Comparison of ENCODE assay signal across 22 cellular contexts in genomic region chr9:101481296-101481695, GRCh38. TPM values are rescaled to one million over a fixed set of nuclear protein-coding genes. Genes with fewer than 3 reads are reported as not detected.
DNase-seq lines count a peak whose midpoint lies in the region; ATAC-seq, FAIRE-seq and TF ChIP-seq lines count a peak whose summit lies in the region.
"Had no signal": no experiment of that assay in that cellular context is flagged by ENCODE, and none has a peak within 500 bp of the region (broad histone marks: within the 10 kb centered on the region; RNA-seq: fewer than 3 reads in every experiment).

No MANE protein-coding gene starts in this region.

- no peak for TF ChIP-seq RAD21 in K562 (CRISPR knock-in tag; conservative IDR thresholded peaks at IDR 0.05 in 1 of 2, IDR thresholded peaks at IDR 0.05 in 1 of 2)

- no peaks in the 10 kb centered on the region for H3K27me3 Mint-ChIP-seq in osteocyte (ENCODE audit: unreplicated experiment)

- H3K4me3 ChIP-seq in K562 (no peak overlapping the region), hepatocyte (no peak overlapping the region), stomach (no peak overlapping the region)

- in situ Hi-C loops in K562 (cut with MboI): no loop called here

- H3K79me2 ChIP-seq in K562 (ENCODE audit: control insufficient read depth, insufficient read depth, low read length): peaks cover 22% of the 10 kb centered on the region; the same call in 2 of the 3 replicates
- peaks cover 7% of the 10 kb centered on the region for H3K79me2 ChIP-seq in hepatocyte

- TF ChIP-seq EP300 in K562 (IDR thresholded peaks at IDR 0.05; ENCODE audit: low read length): no peak
- TF ChIP-seq EP300 in stomach (IDR thresholded peaks at IDR 0.05): no peak

- H3K4me2 ChIP-seq in K562 (ENCODE audit: insufficient read depth, low read length) (peak overlapping the region; percentile 23; the same call in 1 of the 2 replicates), hepatocyte (no peak overlapping the region)

- no peaks in the 10 kb centered on the region for H3K9me1 ChIP-seq in K562 (ENCODE audit: control insufficient read depth, insufficient read depth, low read length)

- BruUV-seq in K562 (replicated peaks; lab: Mats Ljungman, UMichigan): no TSS peak

- H2AFZ ChIP-seq in K562 (ENCODE audit: low read depth, low read length) (0 out of 2 replicates have a peak overlapping the region, but pooled peaks have one; percentile 18), hepatocyte (no peak overlapping the region)

- peak; percentile 73 for DNase-seq in OCI-M1 (lab: John Stamatoyannopoulos, UW)
- peak in 2 of 4 experiments; percentile 23 to 34 for DNase-seq in K562 (ENCODE audit: extremely low read depth in 1 of 4, low spot score in 3 of 4)
- no peak for DNase-seq in hepatocyte (ENCODE audit: low spot score)
- no peak for DNase-seq in stomach
- DNase-seq in osteocyte (ENCODE audit: extremely low spot score, unreplicated experiment): no peak
- DNase-seq in activated naive CD4-positive, alpha-beta T cell treated with Interleukin-2 at 50 U/mL for 16 hours: no peak
- DNase-seq: BE2C; CD4-positive, CD25-positive, alpha-beta regulatory T cell; COR-L47; HCEC 1CT; KBM-7; NCI-H1105 treated with DMSO at 0.1 percent for 48 hours; NCI-H1694; NCI-H2081 treated with DMSO at 0.1 percent for 48 hours; NCI-H446 treated with DMSO at 0.1 percent for 48 hours; NCI-H748 treated with DMSO at 0.1 percent for 48 hours; SIG-M5 had no signal

- FAIRE-seq in K562 (lab: Jason Lieb, UNC): no peak
- FAIRE-seq: A204.1, G401.6 had no signal

- no peaks in the 10 kb centered on the region for H3K9me3 Mint-ChIP-seq in osteocyte (ENCODE audit: unreplicated experiment)
- H3K9me3 Mint-ChIP-seq: CD4-positive, CD25-positive, alpha-beta regulatory T cell had no signal

- H3K4me3 Mint-ChIP-seq in osteocyte (ENCODE audit: unreplicated experiment): no peak overlapping the region
- H3K4me3 Mint-ChIP-seq: CD4-positive, CD25-positive, alpha-beta regulatory T cell had no signal

- H3K4me1 ChIP-seq in K562 (replicated peaks in 1 of 2; ENCODE audit: control insufficient read depth in 2 of 2, insufficient read depth in 2 of 2, low read length in 2 of 2): peaks cover 9 to 14% of the 10 kb centered on the region in 2 experiments; a peak in 4 of 5 replicates
- peaks cover 14% of the 10 kb centered on the region for H3K4me1 ChIP-seq in hepatocyte (ENCODE audit: insufficient read depth)
- H3K4me1 ChIP-seq in stomach: peaks cover 19 to 71% (median 43%) of the 10 kb centered on the region in 4 donors

- H3K9ac ChIP-seq in K562 (ENCODE audit: insufficient read depth in 1 of 2, low read depth in 2 of 2, low read length in 2 of 2): no peak overlapping the region

- H3K27ac Mint-ChIP-seq in osteocyte (ENCODE audit: unreplicated experiment): no peak overlapping the region
- H3K27ac Mint-ChIP-seq: CD4-positive, CD25-positive, alpha-beta regulatory T cell had no signal

- H3K27me3 ChIP-seq in K562 (ENCODE audit: control insufficient read depth in 2 of 2, insufficient read depth in 2 of 2, low read length in 2 of 2) (peaks cover 0 to 5% of the 10 kb centered on the region in 2 experiments; a peak in 2 of 5 replicates), hepatocyte (peaks cover 21% of the 10 kb centered on the region), stomach (peaks cover 0 to 6% (median under 1%) of the 10 kb centered on the region in 3 donors)
- H3K27me3 ChIP-seq: BE2C had no signal

- H4K20me1 ChIP-seq in K562 (replicated peaks; ENCODE audit: control insufficient read depth, insufficient read depth, low read length) (no peaks in the 10 kb centered on the region), hepatocyte (ENCODE audit: insufficient read depth, poor library complexity, severe bottlenecking) (no peaks in the 10 kb centered on the region)

- peaks cover 48% of the 10 kb centered on the region for H3K4me1 Mint-ChIP-seq in osteocyte (ENCODE audit: unreplicated experiment)

- H3K9me2 ChIP-seq in hepatocyte (replicated peaks; ENCODE audit: insufficient read depth): no peaks in the 10 kb centered on the region

- TF ChIP-seq POLR2A in K562 (conservative IDR thresholded peaks at IDR 0.05) (no peak), stomach (IDR thresholded peaks at IDR 0.05) (no peak)

- H3K9me3 ChIP-seq in K562 (replicated peaks; ENCODE audit: control insufficient read depth, insufficient read depth, low read depth, low read length) (no peaks in the 10 kb centered on the region), hepatocyte (ENCODE audit: low read depth) (no peaks in the 10 kb centered on the region), stomach (no peaks in the 10 kb centered on the region)
- H3K9me3 ChIP-seq: BE2C had no signal

- WGBS in K562 (ENCODE audit: insufficient coverage, low coverage, missing lambda C conversion rate): 0% methylated on average over 1 of the region's 1 CpG
- 62% methylated on average over 1 of the region's 1 CpG for WGBS in hepatocyte (ENCODE audit: low lambda C conversion rate, missing lambda C conversion rate)
- WGBS in stomach, 5 donors: 24 to 71% (median 39%) methylated on average over 1 of the region's 1 CpG

- peak; percentile 65 for ATAC-seq in K562
- no peak for ATAC-seq in HG02973 (IDR thresholded peaks at IDR 0.05; ENCODE audit: unreplicated experiment)
- no peak for ATAC-seq in HG02763 (IDR thresholded peaks at IDR 0.05; ENCODE audit: unreplicated experiment)

- CTCF ChIA-PET in K562 (lab: Yijun Ruan, JAX; ENCODE audit: low intra/inter-chr PET ratio): interaction anchor here (0.7 kb wide), 1 partner anchor 32 kb away, joined by 3 read pairs; no protein-coding TSS in a partner anchor

- POLR2A ChIA-PET in K562 (lab: Yijun Ruan, JAX): interaction anchor here (1.0 kb wide), 1 partner anchor 27 kb away, joined by 3 read pairs; no protein-coding TSS in a partner anchor

- H3K27ac ChIP-seq in K562 (ENCODE audit: extremely low read depth, low read depth, low read length) (peak overlapping the region; percentile 19; the same call in 2 of the 3 replicates), hepatocyte (peak overlapping the region; percentile 74), stomach (peak overlapping the region; percentile 75 to 86 (median 79))

- H3K36me3 ChIP-seq in K562 (ENCODE audit: control insufficient read depth, insufficient read depth, low read length) (peaks cover 5% of the 10 kb centered on the region; the same call in 2 of the 3 replicates), hepatocyte (replicated peaks; ENCODE audit: insufficient read depth, low read depth) (no peaks in the 10 kb centered on the region), stomach (peaks cover 5 to 8% (median 6%) of the 10 kb centered on the region in 4 donors)

- H3K36me3 Mint-ChIP-seq in osteocyte (ENCODE audit: unreplicated experiment): peaks cover 10% of the 10 kb centered on the region
- H3K36me3 Mint-ChIP-seq: CD4-positive, CD25-positive, alpha-beta regulatory T cell had no signal

- intact Hi-C loops in K562 (cut with micrococcal nuclease) (loop anchor here (2.0 kb wide), 1 partner anchor 14 kb away; no protein-coding TSS in a partner anchor), stomach (cut with DNase I; ENCODE audit: low total_unique reads) (no loop called here)

- TF ChIP-seq CTCF in K562 (IDR thresholded peaks at IDR 0.05 in 2 of 3, conservative IDR thresholded peaks at IDR 0.05 in 1 of 3; ENCODE audit: insufficient read depth in 2 of 3, low read depth in 1 of 3, low read length in 3 of 3) (no peak), hepatocyte (IDR thresholded peaks at IDR 0.05; ENCODE audit: poor library complexity) (no peak), stomach (IDR thresholded peaks at IDR 0.05) (no peak), osteocyte (IDR thresholded peaks at IDR 0.05) (no peak)

RNA-seq across cellular contexts. Expression of gene ALDOB, which starts 45.7 kb away (rescaled TPM):
- not detected in 2 replicates for total RNA-seq in K562 (2011; cell fraction: chromatin; rRNA removed; ENCODE audit: low replicate concordance)
- total RNA-seq in K562 (2011; cell fraction: nucleolus; rRNA removed): not detected in 2 replicates
- not detected in 2 replicates for total RNA-seq in K562 (2011; cell fraction: nucleoplasm; rRNA removed)
- not detected in 2 replicates for total RNA-seq in K562 (2014; rRNA removed)
- not detected in 2 replicates for total RNA-seq in K562 (2014; rRNA removed; fragmentation: Illumina TruSeq; extraction: Trizol)
- not detected in 2 replicates for total RNA-seq in K562 (2015; rRNA removed; fragmentation: Illumina TruSeq; extraction: Trizol)
- 0.78 and 0.80 TPM in 2 replicates for total RNA-seq in K562 (2021)
- not detected in 2 replicates for polyA plus RNA-seq in K562 (2011; rRNA removed)
- not detected in 2 replicates for polyA plus RNA-seq in K562 (2011; cell fraction: cytosol; rRNA removed)
- polyA plus RNA-seq in K562 (2011; cell fraction: nucleus; rRNA removed): 0.10 TPM in 1 of 2 replicates, not detected in the other
- 0.06 TPM in 1 of 2 replicates, not detected in the other for polyA plus RNA-seq in K562 (2012)
- not detected in 2 replicates for polyA plus RNA-seq in K562 (2014; fragmentation: Illumina TruSeq; extraction: Trizol)
- polyA plus RNA-seq in K562 (2014; fragmentation: Nextera tagmentation; extraction: Ambion mirVana): not detected
- polyA plus RNA-seq in K562 (2014; rRNA removed): not detected in 2 replicates
- polyA minus RNA-seq in K562 (2011; rRNA and poly(A)+ RNA removed): not detected in 2 replicates
- not detected in 2 replicates for polyA minus RNA-seq in K562 (2011; cell fraction: cytosol; rRNA and poly(A)+ RNA removed)
- polyA minus RNA-seq in K562 (2011; cell fraction: nucleus; rRNA and poly(A)+ RNA removed): not detected in 2 replicates
- total RNA-seq in hepatocyte: 236 and 264 TPM in 2 replicates
- 44.0 and 71.6 TPM in 2 replicates for polyA plus RNA-seq in hepatocyte
- total RNA-seq in stomach: 100 to 1,000 TPM in 1 of 5 donors, 1 to 10 TPM in 2, under 1 TPM in 1, not detected in 1; 0.45 to 101 (median 2.4) TPM
- 10 to 100 TPM in 1 of 3 donors, 1 to 10 TPM in 2; 1.1 to 13.0 (median 2.5) TPM for polyA plus RNA-seq in stomach
- not detected in 2 replicates for total RNA-seq in osteocyte
- total RNA-seq: CD4-positive, CD25-positive, alpha-beta regulatory T cell; RPMI7951 had no signal
- polyA plus RNA-seq: CD4-positive, CD25-positive, alpha-beta regulatory T cell had no signal

RNA-seq across cellular contexts. Expression of gene RNF20, which starts 52.4 kb away (rescaled TPM):
- 11.4 and 18.1 TPM in 2 replicates for total RNA-seq in K562 (2011; cell fraction: chromatin; rRNA removed; ENCODE audit: low replicate concordance)
- 4.0 and 5.4 TPM in 2 replicates for total RNA-seq in K562 (2011; cell fraction: nucleolus; rRNA removed)
- 7.6 and 8.2 TPM in 2 replicates for total RNA-seq in K562 (2011; cell fraction: nucleoplasm; rRNA removed)
- total RNA-seq in K562 (2014; rRNA removed) (12.7 and 13.9 TPM in 2 replicates), K562 (2014; rRNA removed; fragmentation: Illumina TruSeq; extraction: Trizol) (22.9 and 30.4 TPM in 2 replicates), K562 (2015; rRNA removed; fragmentation: Illumina TruSeq; extraction: Trizol) (24.3 and 25.0 TPM in 2 replicates), K562 (2021) (21.2 and 23.3 TPM in 2 replicates), hepatocyte (20.1 and 21.7 TPM in 2 replicates), stomach (10 to 100 TPM in 3 of 5 donors, 1 to 10 TPM in 2; 8.2 to 30.4 (median 14.8) TPM), osteocyte (52.1 and 54.7 TPM in 2 replicates)
- polyA plus RNA-seq in K562 (2011; rRNA removed) (14.2 and 22.5 TPM in 2 replicates), K562 (2014; fragmentation: Illumina TruSeq; extraction: Trizol) (19.4 and 22.1 TPM in 2 replicates), K562 (2014; fragmentation: Nextera tagmentation; extraction: Ambion mirVana) (10 to 100 TPM in 1 of 2 experiments, 1 to 10 TPM in 1; 5.5 to 11.2 TPM), K562 (2014; rRNA removed) (15.0 and 18.0 TPM in 2 replicates), hepatocyte (19.0 and 20.2 TPM in 2 replicates), stomach (10 to 100 TPM in 2 of 3 donors, 1 to 10 TPM in 1; 9.4 to 12.8 (median 12.0) TPM)
- polyA plus RNA-seq in K562 (2011; cell fraction: cytosol; rRNA removed): 3.4 and 8.2 TPM in 2 replicates
- polyA plus RNA-seq in K562 (2011; cell fraction: nucleus; rRNA removed): 9.0 and 11.0 TPM in 2 replicates
- polyA plus RNA-seq in K562 (2012): 23.2 and 23.5 TPM in 2 replicates
- 39.5 and 39.8 TPM in 2 replicates for polyA minus RNA-seq in K562 (2011; rRNA and poly(A)+ RNA removed)
- 8.5 and 9.6 TPM in 2 replicates for polyA minus RNA-seq in K562 (2011; cell fraction: cytosol; rRNA and poly(A)+ RNA removed)
- polyA minus RNA-seq in K562 (2011; cell fraction: nucleus; rRNA and poly(A)+ RNA removed): 6.3 and 12.3 TPM in 2 replicates

Comparison
In these comparisons a context has a peak if more than half of its experiments do, and no peak if none do; other contexts are left out.
1. H3K27ac ChIP-seq: peak in every context shown above with its lines; median percentile 79 in stomach; 74 in hepatocyte; 19 in K562.